In the genomic region with DNA sequence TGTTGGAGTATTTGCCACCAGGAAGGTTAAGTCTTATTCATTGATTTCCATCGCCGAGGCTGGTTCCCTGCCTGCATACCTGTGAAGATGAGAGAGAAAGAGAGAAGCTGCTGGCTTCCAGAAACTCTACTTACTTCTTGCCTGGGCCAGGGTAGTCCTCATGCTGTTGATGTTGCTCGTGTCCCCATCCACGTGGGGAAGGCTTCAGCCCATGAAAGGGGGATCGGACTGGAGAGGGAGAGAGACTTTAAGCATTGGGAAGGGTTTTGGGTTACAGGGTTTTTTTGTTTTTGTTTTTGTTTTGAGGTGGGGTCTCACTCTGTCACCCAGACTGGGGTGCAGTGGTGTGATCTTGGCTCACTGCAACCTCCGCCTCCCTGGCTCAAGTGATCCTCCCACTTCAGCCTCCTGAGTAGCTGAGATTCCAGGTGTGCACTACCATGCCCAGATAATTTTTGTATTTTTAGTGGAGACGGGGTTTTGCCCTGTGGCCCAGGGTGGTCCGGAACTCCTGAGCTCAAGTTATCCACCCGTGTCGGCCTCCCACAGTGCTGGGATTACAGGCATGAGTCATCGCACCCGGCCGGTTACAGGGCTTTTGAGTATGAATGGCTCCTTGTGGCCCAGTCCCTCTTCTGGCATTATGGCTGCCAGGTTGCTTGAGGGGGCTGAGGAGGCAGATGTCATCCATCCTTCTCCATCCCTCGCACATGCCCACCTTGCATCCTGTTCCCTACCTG, we compare ENCODE assay signal across 10 cellular contexts. TPM values are rescaled to one million over a fixed set of nuclear protein-coding genes. Genes with fewer than 3 reads are reported as not detected.
DNase-seq lines count a peak whose midpoint lies in the region; ATAC-seq, FAIRE-seq and TF ChIP-seq lines count a peak whose summit lies in the region.
"Had no signal": no experiment of that assay in that cellular context is flagged by ENCODE, and none has a peak within 500 bp of the region (broad histone marks: within the 10 kb centered on the region; RNA-seq: fewer than 3 reads in every experiment).

No MANE protein-coding gene starts in this region.

- no peak overlapping the region for H2AFZ ChIP-seq in astrocyte (ENCODE audit: low read depth, low read length)

- TF ChIP-seq POLR2A in suprapubic skin (IDR thresholded peaks at IDR 0.05), result no peak

- H3K27ac ChIP-seq in astrocyte (ENCODE audit: low read depth, low read length), result peak overlapping the region; percentile 95
- H3K27ac ChIP-seq in suprapubic skin, result peak overlapping the region; percentile 70

- H3K27me3 ChIP-seq in astrocyte (ENCODE audit: insufficient read depth, low read length), result no peaks in the 10 kb centered on the region
- no peaks in the 10 kb centered on the region for H3K27me3 ChIP-seq in suprapubic skin
- H3K27me3 ChIP-seq: pancreas had no signal

- no peaks in the 10 kb centered on the region for H3K79me2 ChIP-seq in astrocyte (ENCODE audit: insufficient read depth, low read length)

- TF ChIP-seq CTCF in astrocyte (IDR thresholded peaks at IDR 0.05; ENCODE audit: insufficient read depth, low read depth, low read length) (no peak), suprapubic skin (IDR thresholded peaks at IDR 0.05) (no peak)

- H3K4me3 Mint-ChIP-seq in astrocyte (ENCODE audit: unreplicated experiment), result peak overlapping the region; percentile 66

- WGBS in suprapubic skin, result 69% methylated on average over 14 of the region's 14 CpGs

- H3K9me3 ChIP-seq in astrocyte (ENCODE audit: insufficient read depth, low read depth, low read length) (no peaks in the 10 kb centered on the region), suprapubic skin (no peaks in the 10 kb centered on the region)
- H3K9me3 ChIP-seq: pancreas had no signal

- no peak for ATAC-seq in HG02798 (IDR thresholded peaks at IDR 0.05; ENCODE audit: poor library complexity, unreplicated experiment)

- H3K27me3 Mint-ChIP-seq in astrocyte (ENCODE audit: low read depth, unreplicated experiment), result peaks cover 2% of the 10 kb centered on the region

- no peak for TF ChIP-seq EP300 in suprapubic skin (IDR thresholded peaks at IDR 0.05)

- H3K4me1 ChIP-seq in astrocyte (ENCODE audit: insufficient read depth, low read length) (peaks cover 48% of the 10 kb centered on the region), suprapubic skin (peaks cover 53% of the 10 kb centered on the region)

- H3K36me3 Mint-ChIP-seq in astrocyte (ENCODE audit: low read depth, unreplicated experiment), result peaks cover 27% of the 10 kb centered on the region

- H3K27ac Mint-ChIP-seq in astrocyte (ENCODE audit: unreplicated experiment), result peak overlapping the region; percentile 100

- H3K4me3 ChIP-seq in astrocyte (ENCODE audit: insufficient read depth, low read depth, low read length) (no peak overlapping the region), suprapubic skin (no peak overlapping the region)
- H3K4me3 ChIP-seq: pancreas had no signal

- H3K36me3 ChIP-seq in astrocyte (ENCODE audit: insufficient read depth, low read length), result no peaks in the 10 kb centered on the region
- peaks cover 3% of the 10 kb centered on the region for H3K36me3 ChIP-seq in suprapubic skin
- H3K36me3 ChIP-seq: pancreas had no signal

- DNase-seq in HEK293T (ENCODE audit: extremely low spot score) (peak; percentile 33), astrocyte (ENCODE audit: low read depth) (no peak), kidney tubule cell (ENCODE audit: low spot score) (peak; percentile 98), suprapubic skin (ENCODE audit: low spot score in 2 of 2) (no peak), NCI-H1417 treated with DMSO at 0.1 percent for 48 hours (lab: John Stamatoyannopoulos, UW) (no peak), NCI-H2107 (lab: John Stamatoyannopoulos, UW) (no peak), NCI-H2029 treated with DMSO at 0.1 percent for 48 hours (lab: John Stamatoyannopoulos, UW) (no peak)
- DNase-seq: pancreas, RPMI8226 had no signal

- H3K4me1 Mint-ChIP-seq in astrocyte (ENCODE audit: low read depth, unreplicated experiment), result peaks cover 55% of the 10 kb centered on the region

- H4K20me1 ChIP-seq in astrocyte (ENCODE audit: insufficient read depth, low read length), result no peaks in the 10 kb centered on the region

- POLR2A ChIA-PET in HEK293T (lab: Yijun Ruan, JAX), result no interaction called here

- CTCF ChIA-PET in HEK293T (lab: Yijun Ruan, JAX), result interaction anchor here (0.6 kb wide), 1 partner anchor 72 kb away, joined by 4 read pairs; no protein-coding TSS in a partner anchor

- no peak for FAIRE-seq in astrocyte (lab: Jason Lieb, UNC)

- H3K9ac ChIP-seq in astrocyte (ENCODE audit: low read length), result peak overlapping the region; percentile 82

- H3K9me3 Mint-ChIP-seq in astrocyte (ENCODE audit: unreplicated experiment), result peaks cover 3% of the 10 kb centered on the region

- H3K4me2 ChIP-seq in astrocyte (ENCODE audit: low read length), result peak overlapping the region; percentile 63

TF ChIP-seq in HEK293T, 16 proteins besides CTCF, POLR2A, EP300 and RAD21:
- TF ChIP-seq CTBP1 (IDR thresholded peaks at IDR 0.05; ENCODE audit: borderline replicate concordance), result no peak

RNA-seq across cellular contexts. Expression of a gene that starts 26.6 kb away (rescaled TPM):
- total RNA-seq in astrocyte, result 44.0 and 59.2 TPM in 2 replicates
- 1 to 10 TPM in 3 of 4 donors, under 1 TPM in 1; 0.76 to 6.6 (median 4.6) TPM for total RNA-seq in suprapubic skin

RNA-seq across cellular contexts. Expression of a gene that starts 43.5 kb away (rescaled TPM):
- total RNA-seq in astrocyte (0.66 and 1.4 TPM in 2 replicates), suprapubic skin (1 to 10 TPM in 3 of 4 donors, under 1 TPM in 1; 0.26 to 2.8 (median 2.1) TPM)

Comparison
In these comparisons a context has a peak if more than half of its experiments do, and no peak if none do; other contexts are left out.
1. DNase-seq: peak in HEK293T (single experiment) and kidney tubule cell (single experiment); none in astrocyte (single experiment), suprapubic skin (0 of 2), NCI-H1417 treated with DMSO at 0.1 percent for 48 hours (single experiment), NCI-H2107 (single experiment) and NCI-H2029 treated with DMSO at 0.1 percent for 48 hours (single experiment).